Comparison of ENCODE assay signal across 23 cellular contexts in genomic region chr10:112988839-112989406, GRCh38. TPM values are rescaled to one million over a fixed set of nuclear protein-coding genes. Genes with fewer than 3 reads are reported as not detected.
DNase-seq lines count a peak whose midpoint lies in the region; ATAC-seq, FAIRE-seq and TF ChIP-seq lines count a peak whose summit lies in the region.
"Had no signal": no experiment of that assay in that cellular context is flagged by ENCODE, and none has a peak within 500 bp of the region (broad histone marks: within the 10 kb centered on the region; RNA-seq: fewer than 3 reads in every experiment).

No MANE protein-coding gene starts in this region.

- intact Hi-C loops in endothelial cell of umbilical vein (cut with micrococcal nuclease) = no loop called here

- DNase-seq in GM12865 (ENCODE audit: low read depth) (peak; percentile 29), NT2/D1 (ENCODE audit: low read depth, low spot score) (peak; percentile 13), endothelial cell of umbilical vein (ENCODE audit: low read depth, low spot score) (peak; percentile 10), NCI-H446 (lab: John Stamatoyannopoulos, UW) (no peak), omental fat pad (ENCODE audit: low spot score) (no peak)
- DNase-seq in stimulated activated CD4-positive, alpha-beta T cell treated with anti-CD3 and anti-CD28 coated beads, Interleukin-4, amount 100 ng/mL, for 4 hours = no peak
- DNase-seq: activated B cell treated with CpG ODN at 0.5 μM for 24 hours; activated CD4-positive, alpha-beta memory T cell treated with anti-CD3 and anti-CD28 coated beads, Interleukin-2, amount 10 ng/mL, durations not matched to agents 7 days and 5 days; activated naive CD4-positive, alpha-beta T cell treated with anti-CD3 and anti-CD28 coated beads, Interleukin-2, amount 10 ng/mL, durations not matched to agents 7 days and 5 days; activated T-cell treated with anti-CD3 and anti-CD28 coated beads, Interleukin-2, amount 50 U/mL, for 1 hour; CD8-positive, alpha-beta T cell; colonic mucosa; DMS79; kidney glomerular epithelial cell; midbrain; NCI-H1436; NCI-H2171 treated with DMSO at 0.1 percent for 48 hours; NCI-H82; spleen; stimulated activated CD8-positive, alpha-beta memory T cell treated with anti-CD3 and anti-CD28 coated beads, Interleukin-4, amount 100 ng/mL, for 48 hours had no signal

- dilution Hi-C loops in endothelial cell of umbilical vein (cut with MboI; ENCODE audit: extremely low pct_ligation_motif_present, low sequenced_read_pairs) = no loop called here

- H3K27ac ChIP-seq in endothelial cell of umbilical vein (ENCODE audit: insufficient read depth, low read depth, low read length) (no peak overlapping the region), mesodermal cell (ENCODE audit: low read depth, low read length, severe bottlenecking) (peak overlapping the region; percentile 23)
- H3K27ac ChIP-seq: colonic mucosa, hepatocyte had no signal

- peaks cover 12% of the 10 kb centered on the region for H3K4me1 ChIP-seq in NT2/D1 (ENCODE audit: insufficient read depth, insufficient read length)
- no peaks in the 10 kb centered on the region for H3K4me1 ChIP-seq in endothelial cell of umbilical vein (ENCODE audit: control insufficient read depth, extremely low read depth, insufficient read depth, low read length)
- H3K4me1 ChIP-seq in mesodermal cell (ENCODE audit: control insufficient read depth, insufficient read depth, low read length, poor library complexity, severe bottlenecking) = peaks cover 74% of the 10 kb centered on the region

- H3K9ac ChIP-seq in NT2/D1 (ENCODE audit: insufficient read length, low read depth) (no peak overlapping the region), endothelial cell of umbilical vein (replicated peaks; ENCODE audit: extremely low read depth, insufficient read depth, low read length) (no peak overlapping the region)

- H3K36me3 ChIP-seq in NT2/D1 (ENCODE audit: insufficient read depth, insufficient read length, low read length) = peaks cover 20% of the 10 kb centered on the region
- no peaks in the 10 kb centered on the region for H3K36me3 ChIP-seq in endothelial cell of umbilical vein (ENCODE audit: control insufficient read depth in 2 of 2, extremely low read depth in 1 of 2, insufficient read depth in 2 of 2, low read length in 2 of 2)
- peaks cover 38% of the 10 kb centered on the region for H3K36me3 ChIP-seq in mesodermal cell (ENCODE audit: control insufficient read depth, insufficient read depth, low read length)
- H3K36me3 ChIP-seq: colonic mucosa had no signal

- TF ChIP-seq CTCF in GM12865 (IDR thresholded peaks at IDR 0.05; ENCODE audit: insufficient read depth, low read depth, low read length, missing control alignments) (no peak), endothelial cell of umbilical vein (IDR thresholded peaks at IDR 0.05; ENCODE audit: extremely low read depth in 1 of 2, insufficient read depth in 1 of 2, low read depth in 1 of 2, low read length in 2 of 2) (no peak), omental fat pad (IDR thresholded peaks at IDR 0.05) (no peak)

- no peak for TF ChIP-seq POLR2A in endothelial cell of umbilical vein (IDR thresholded peaks at IDR 0.05; ENCODE audit: low read depth, low read length)

- H3K27me3 ChIP-seq in NT2/D1 (ENCODE audit: insufficient read depth, insufficient read length) (no peaks in the 10 kb centered on the region), endothelial cell of umbilical vein (ENCODE audit: control insufficient read depth in 2 of 2, insufficient read depth in 2 of 2, low read length in 2 of 2) (no peaks in the 10 kb centered on the region)
- H3K27me3 ChIP-seq: colonic mucosa, hepatocyte had no signal

- H3K4me3 ChIP-seq in GM12865 (ENCODE audit: low read depth, low read length) (no peak overlapping the region), NT2/D1 (ENCODE audit: insufficient read length, low read depth) (no peak overlapping the region), endothelial cell of umbilical vein (replicated peaks in 1 of 3; ENCODE audit: insufficient read depth in 1 of 3, low read depth in 1 of 3, low read length in 3 of 3) (no peak overlapping the region), mesodermal cell (ENCODE audit: extremely low read depth, insufficient read depth, low read length, poor library complexity, severe bottlenecking) (no peak overlapping the region)
- H3K4me3 ChIP-seq: colonic mucosa, hepatocyte, spleen had no signal

- H4K20me1 ChIP-seq in endothelial cell of umbilical vein (replicated peaks; ENCODE audit: control insufficient read depth, extremely low read depth, insufficient read depth, low read length) = peaks cover 2% of the 10 kb centered on the region

- WGBS in mesodermal cell (ENCODE audit: insufficient coverage in 2 of 2), 2 experiments = 70 to 71% methylated on average over 6 of the region's 7 CpGs

- H2AFZ ChIP-seq in endothelial cell of umbilical vein (ENCODE audit: low read depth, low read length) = no peak overlapping the region
- H2AFZ ChIP-seq: hepatocyte had no signal

- no TSS peak for BruUV-seq in endothelial cell of umbilical vein (replicated peaks; lab: Mats Ljungman, UMichigan)

- peaks cover 6% of the 10 kb centered on the region for H3K79me2 ChIP-seq in endothelial cell of umbilical vein (ENCODE audit: control insufficient read depth, insufficient read depth, low read length)

- H3K4me2 ChIP-seq in endothelial cell of umbilical vein (ENCODE audit: insufficient read depth, low read length) = no peak overlapping the region
- H3K4me2 ChIP-seq: hepatocyte had no signal

- CTCF ChIA-PET in endothelial cell of umbilical vein (lab: Charles Lee) = no interaction called here

- ATAC-seq in omental fat pad (ENCODE audit: low FRiP score) (no peak), GM21723 (IDR thresholded peaks at IDR 0.05; ENCODE audit: unreplicated experiment) (no peak)
- ATAC-seq: CD8-positive, alpha-beta T cell had no signal

- H3K9me3 ChIP-seq in NT2/D1 (ENCODE audit: insufficient read depth, low read length) (no peaks in the 10 kb centered on the region), endothelial cell of umbilical vein (replicated peaks; ENCODE audit: control insufficient read depth, insufficient read depth, low read length) (no peaks in the 10 kb centered on the region), mesodermal cell (ENCODE audit: control insufficient read depth, low read length) (no peaks in the 10 kb centered on the region)
- H3K9me3 ChIP-seq: colonic mucosa, spleen had no signal

- no peaks in the 10 kb centered on the region for H3K9me1 ChIP-seq in endothelial cell of umbilical vein (replicated peaks; ENCODE audit: control insufficient read depth, extremely low read depth, insufficient read depth, low read length)

- no peak for FAIRE-seq in endothelial cell of umbilical vein (lab: Jason Lieb, UNC)

- POLR2A ChIA-PET in endothelial cell of umbilical vein (lab: Charles Lee) = no interaction called here

TF ChIP-seq in endothelial cell of umbilical vein, 7 proteins besides CTCF, POLR2A, EP300 and RAD21:
- no peak for TF ChIP-seq POLR2AphosphoS5 (IDR thresholded peaks at IDR 0.05; ENCODE audit: insufficient read depth, low read depth, low read length)
- no peak for TF ChIP-seq JUN (IDR thresholded peaks at IDR 0.05; ENCODE audit: borderline replicate concordance, insufficient read depth, insufficient read length, low read depth)
- no peak for TF ChIP-seq MAX (IDR thresholded peaks at IDR 0.05; ENCODE audit: insufficient read depth, insufficient read length)
TF ChIP-seq in endothelial cell of umbilical vein: peak in this region for 0.

RNA-seq across cellular contexts. Expression of gene TCF7L2, which starts 38.9 kb away (rescaled TPM):
- total RNA-seq in endothelial cell of umbilical vein = 21.8 and 22.1 TPM in 2 replicates
- polyA plus RNA-seq in endothelial cell of umbilical vein = 5.9 and 9.9 TPM in 2 replicates
- polyA plus RNA-seq in endothelial cell of umbilical vein (2011; cell fraction: cytosol; rRNA removed) = 8.0 and 9.4 TPM in 2 replicates
- 19.5 and 25.5 TPM in 2 replicates for polyA plus RNA-seq in endothelial cell of umbilical vein (2011; cell fraction: nucleus; rRNA removed)
- 14.2 and 16.3 TPM in 2 replicates for polyA plus RNA-seq in endothelial cell of umbilical vein (2012)
- 8.4 TPM in 2 replicates for polyA minus RNA-seq in endothelial cell of umbilical vein
- polyA minus RNA-seq in endothelial cell of umbilical vein (2011; cell fraction: cytosol; rRNA and poly(A)+ RNA removed) = 10.0 TPM
- 34.3 and 37.1 TPM in 2 replicates for polyA minus RNA-seq in endothelial cell of umbilical vein (2011; cell fraction: nucleus; rRNA and poly(A)+ RNA removed)
- polyA plus RNA-seq in mesodermal cell (2013, experiment 1 of 2) = 26.1 TPM
- 21.6 TPM for polyA plus RNA-seq in mesodermal cell (2013, experiment 2 of 2)
- total RNA-seq in omental fat pad = 10 to 100 TPM; 22.5 to 30.6 (median 28.5) TPM

Comparison
In these comparisons a context has a peak if more than half of its experiments do, and no peak if none do; other contexts are left out.
1. DNase-seq: peak in GM12865 (single experiment), NT2/D1 (single experiment) and endothelial cell of umbilical vein (single experiment); none in NCI-H446 (0 of 2), omental fat pad (single experiment) and stimulated activated CD4-positive, alpha-beta T cell treated with anti-CD3 and anti-CD28 coated beads, Interleukin-4, amount 100 ng/mL, for 4 hours (0 of 2).